8 cellular contexts compared by ENCODE assay signal in genomic region chr4:129093173-129093974, GRCh38. TPM values are rescaled to one million over a fixed set of nuclear protein-coding genes. Genes with fewer than 3 reads are reported as not detected.
A peak's percentile ranks its signal among the peaks of the same experiment; 100 is the strongest.
DNase-seq lines count a peak whose midpoint lies in the region; ATAC-seq and TF ChIP-seq lines count a peak whose summit lies in the region.

Gene SCLT1, minus strand, starts transcription at chr4:129093539. Its CDS starts 436 bp downstream, at chr4:129093103.

- no peaks in the 10 kb centered on the region for H3K27me3 Mint-ChIP-seq in activated T-cell treated with anti-CD3 and anti-CD28 coated beads, Interleukin-2, amount 50 U/mL, for 4 hours (ENCODE audit: low read depth)

- H3K27me3 ChIP-seq in Panc1 (ENCODE audit: control insufficient read depth, insufficient read depth, low read length) (no peaks in the 10 kb centered on the region), muscle layer of colon (ENCODE audit: control insufficient read depth in 1 of 2, insufficient read depth in 2 of 2, low read length in 2 of 2) (no peaks in the 10 kb centered on the region)

- H3K4me3 Mint-ChIP-seq in activated T-cell treated with anti-CD3 and anti-CD28 coated beads, Interleukin-2, amount 50 U/mL, for 4 hours: peak within 1 kb of the TSS; percentile 22

- H3K9me3 Mint-ChIP-seq in activated T-cell treated with anti-CD3 and anti-CD28 coated beads, Interleukin-2, amount 50 U/mL, for 4 hours: no peaks in the 10 kb centered on the region

- peak within 1 kb of the TSS; percentile 90 for H3K27ac ChIP-seq in Panc1 (ENCODE audit: low read length)
- H3K27ac ChIP-seq in muscle layer of colon (ENCODE audit: low read depth, low read length): peak within 1 kb of the TSS; percentile 98

- peak; percentile 92 for ATAC-seq in GM21723 (IDR thresholded peaks at IDR 0.05; ENCODE audit: unreplicated experiment)
- ATAC-seq in Panc1: peak; percentile 99
- ATAC-seq in activated T-cell treated with anti-CD3 and anti-CD28 coated beads, Interleukin-2, amount 50 U/mL, for 4 hours: peak; percentile 97 to 98
- ATAC-seq in esophagus mucosa: peak; percentile 99

- peaks cover 10% of the 10 kb centered on the region; the same call in 1 of the 2 replicates for H3K4me1 ChIP-seq in Panc1 (ENCODE audit: control insufficient read depth, insufficient read depth, low read length)
- peaks cover 6% of the 10 kb centered on the region for H3K4me1 ChIP-seq in muscle layer of colon (ENCODE audit: insufficient read depth, low read length)

- POLR2A ChIA-PET in Panc1 (lab: Charles Lee): interaction anchor here (0.7 kb wide), 1 partner anchor 48 kb away, joined by 5 read pairs; no protein-coding TSS in a partner anchor

- H3K4me1 Mint-ChIP-seq in activated T-cell treated with anti-CD3 and anti-CD28 coated beads, Interleukin-2, amount 50 U/mL, for 4 hours (ENCODE audit: low read depth): peaks cover 42% of the 10 kb centered on the region

- H3K36me3 Mint-ChIP-seq in activated T-cell treated with anti-CD3 and anti-CD28 coated beads, Interleukin-2, amount 50 U/mL, for 4 hours (ENCODE audit: insufficient read depth): no peaks in the 10 kb centered on the region

- TF ChIP-seq CTCF in Panc1 (IDR thresholded peaks at IDR 0.05): no peak

- CTCF ChIA-PET in Panc1 (lab: Charles Lee): interaction anchor here (0.5 kb wide), 1 partner anchor 283 kb away, joined by 7 read pairs; no protein-coding TSS in a partner anchor

- no peaks in the 10 kb centered on the region; the same call in 1 of the 2 replicates for H3K36me3 ChIP-seq in Panc1 (ENCODE audit: control insufficient read depth, insufficient read depth, low read length)
- H3K36me3 ChIP-seq in muscle layer of colon (ENCODE audit: insufficient read depth, low read length): no peaks in the 10 kb centered on the region

- peak; percentile 98 for DNase-seq in DMS53 (lab: John Stamatoyannopoulos, UW)
- DNase-seq in KG1 (lab: John Stamatoyannopoulos, UW): peak; percentile 87
- peak; percentile 79 for DNase-seq in Panc1 (ENCODE audit: low read depth, low spot score)
- peak; percentile 91 for DNase-seq in activated T-cell treated with anti-CD3 and anti-CD28 coated beads, Interleukin-2, amount 50 U/mL, for 4 hours
- DNase-seq in stimulated activated CD8-positive, alpha-beta memory T cell treated with anti-CD3 and anti-CD28 coated beads, Interleukin-7, amount 100 ng/mL, for 24 hours (ENCODE audit: low read depth): peak; percentile 94

- BruUV-seq in Panc1 (replicated peaks; lab: Mats Ljungman, UMichigan): no TSS peak

- H3K9ac ChIP-seq in muscle layer of colon (ENCODE audit: low read length): peak within 1 kb of the TSS; percentile 52

- intact Hi-C loops in Panc1 (cut with micrococcal nuclease; ENCODE audit: unreplicated experiment): no loop called here

- H3K9me3 ChIP-seq in Panc1 (ENCODE audit: control insufficient read depth, insufficient read depth, low read depth, low read length) (no peaks in the 10 kb centered on the region), muscle layer of colon (ENCODE audit: low read length) (no peaks in the 10 kb centered on the region)

- H3K4me3 ChIP-seq in Panc1 (ENCODE audit: low read depth in 2 of 2, low read length in 2 of 2): peak within 1 kb of the TSS; percentile 85 to 88
- peak within 1 kb of the TSS; percentile 73 to 85 for H3K4me3 ChIP-seq in muscle layer of colon (ENCODE audit: low read depth in 1 of 2, low read length in 2 of 2)

- in situ Hi-C loops in Panc1 (cut with HindIII; ENCODE audit: low pct_unique_long_range_greater_than_20kb, low sequenced_read_pairs): no loop called here

RNA-seq across cellular contexts. Expression of gene SCLT1, which starts in this region (rescaled TPM):
- total RNA-seq in Panc1 (2021; ENCODE audit: unreplicated experiment) (9.7 TPM), esophagus mucosa (9.5 TPM)
- 2.6 TPM for polyA plus RNA-seq in Panc1 (2012; ENCODE audit: insufficient read length)
- 10 to 100 TPM; 10.8 to 13.1 (median 11.1) TPM for total RNA-seq in activated T-cell treated with anti-CD3 and anti-CD28 coated beads, Interleukin-2, amount 50 U/mL, for 4 hours

Comparison
In these comparisons a context has a peak if more than half of its experiments do, and no peak if none do; other contexts are left out.
1. Peak in every context shown above with its lines: DNase-seq, ATAC-seq, H3K4me3 ChIP-seq and H3K27ac ChIP-seq.